ENCODE assay signal across 26 cellular contexts in genomic region chrX:137742846-137743245, GRCh38.
"Had no signal": no experiment of that assay in that cellular context is flagged by ENCODE, and none has a peak within 500 bp of the region (broad histone marks: within the 10 kb centered on the region; RNA-seq: fewer than 3 reads in every experiment).

No MANE protein-coding gene starts in this region.

- H3K9ac ChIP-seq: parathyroid adenoma had no signal

- H3K4me2 ChIP-seq: hepatocyte had no signal

- H2AFZ ChIP-seq: hepatocyte, parathyroid adenoma had no signal

- H3K9me3 ChIP-seq: gastrocnemius medialis, lower lobe of right lung, neutrophil, right lobe of liver, thoracic aorta, tibial nerve, upper lobe of left lung had no signal

- H3K79me2 ChIP-seq: hepatocyte, parathyroid adenoma had no signal

- DNase-seq: cortex of kidney; effector CD4-positive, alpha-beta T cell; foreskin fibroblast; gastrocnemius medialis; head of caudate nucleus; immature natural killer cell; islet precursor cell; kidney glomerular epithelial cell; left ventricle myocardium superior; lower lobe of right lung; natural killer cell; right lobe of liver; small intestine; stimulated activated CD4-positive, alpha-beta T cell treated with anti-CD3 and anti-CD28 coated beads, Interleukin-15, amount 100 ng/mL, for 24 hours; stimulated activated CD4-positive, alpha-beta T cell treated with anti-CD3 and anti-CD28 coated beads, Interleukin-2, amount 100 ng/mL, for 48 hours; stimulated activated naive B cell treated with anti-CD40 and anti-IgM and Interleukin-4, amounts not matched to agents 10 μg/mL and 1 μg/mL and 100 μg/mL, for 72 hours had no signal

- H3K9me3 Mint-ChIP-seq: natural killer cell; stimulated activated naive CD8-positive, alpha-beta T cell treated with anti-CD3 and anti-CD28 coated beads, Interleukin-15, Interleukin-2, amounts not matched to agents 100 ng/mL and 50 ng/mL, for 24 hours had no signal

- H3K4me3 ChIP-seq: gastrocnemius medialis, hepatocyte, lower lobe of right lung, right lobe of liver, thoracic aorta, tibial nerve, upper lobe of left lung had no signal

- H3K27me3 Mint-ChIP-seq: stimulated activated naive B cell treated with anti-CD40 and anti-IgM and Interleukin-4, amounts not matched to agents 10 μg/mL and 1 μg/mL and 100 μg/mL, for 72 hours; stimulated activated naive CD8-positive, alpha-beta T cell treated with anti-CD3 and anti-CD28 coated beads, Interleukin-15, Interleukin-2, amounts not matched to agents 100 ng/mL and 50 ng/mL, for 24 hours had no signal

- H3K4me3 Mint-ChIP-seq: immature natural killer cell; natural killer cell; stimulated activated naive B cell treated with anti-CD40 and anti-IgM and Interleukin-4, amounts not matched to agents 10 μg/mL and 1 μg/mL and 100 μg/mL, for 72 hours; stimulated activated naive CD8-positive, alpha-beta T cell treated with anti-CD3 and anti-CD28 coated beads, Interleukin-15, Interleukin-2, amounts not matched to agents 100 ng/mL and 50 ng/mL, for 24 hours had no signal

- H3K27ac ChIP-seq: epithelial cell of prostate, gastrocnemius medialis, hepatocyte, lower lobe of right lung, neutrophil, parathyroid adenoma, right lobe of liver, thoracic aorta, tibial nerve, upper lobe of left lung had no signal

- H3K36me3 ChIP-seq: gastrocnemius medialis, lower lobe of right lung, neutrophil, right lobe of liver, thoracic aorta, tibial nerve, upper lobe of left lung had no signal

- H3K4me1 ChIP-seq: gastrocnemius medialis, lower lobe of right lung, parathyroid adenoma, right lobe of liver, tibial nerve, upper lobe of left lung had no signal

- H3K27me3 ChIP-seq: hepatocyte, neutrophil, tibial nerve, upper lobe of left lung had no signal

- H3K4me1 Mint-ChIP-seq: immature natural killer cell; natural killer cell; stimulated activated naive B cell treated with anti-CD40 and anti-IgM and Interleukin-4, amounts not matched to agents 10 μg/mL and 1 μg/mL and 100 μg/mL, for 72 hours had no signal

- H3K36me3 Mint-ChIP-seq: immature natural killer cell; natural killer cell; stimulated activated naive B cell treated with anti-CD40 and anti-IgM and Interleukin-4, amounts not matched to agents 10 μg/mL and 1 μg/mL and 100 μg/mL, for 72 hours had no signal

- H3K27ac Mint-ChIP-seq: immature natural killer cell; natural killer cell; progenitor cell of endocrine pancreas; stimulated activated naive B cell treated with anti-CD40 and anti-IgM and Interleukin-4, amounts not matched to agents 10 μg/mL and 1 μg/mL and 100 μg/mL, for 72 hours; stimulated activated naive CD8-positive, alpha-beta T cell treated with anti-CD3 and anti-CD28 coated beads, Interleukin-15, Interleukin-2, amounts not matched to agents 100 ng/mL and 50 ng/mL, for 24 hours had no signal

- ATAC-seq: esophagus mucosa; gastrocnemius medialis; left ventricle myocardium superior; lower lobe of right lung; natural killer cell; right lobe of liver; stimulated activated naive B cell treated with anti-CD40 and anti-IgM and Interleukin-4, amounts not matched to agents 10 μg/mL and 1 μg/mL and 100 μg/mL, for 72 hours had no signal
